8 cellular contexts compared by ENCODE assay signal in genomic region chr9:128412120-128412790, GRCh38. TPM values are rescaled to one million over a fixed set of nuclear protein-coding genes. Genes with fewer than 3 reads are reported as not detected.
DNase-seq lines count a peak whose midpoint lies in the region; ATAC-seq and TF ChIP-seq lines count a peak whose summit lies in the region.

No MANE protein-coding gene starts in this region.

- no peaks in the 10 kb centered on the region for H3K36me3 ChIP-seq in H7 (replicated peaks; ENCODE audit: control insufficient read depth, insufficient read depth, low read length)
- H3K36me3 ChIP-seq in NT2/D1 (ENCODE audit: insufficient read depth, insufficient read length, low read length), result no peaks in the 10 kb centered on the region
- no peaks in the 10 kb centered on the region for H3K36me3 ChIP-seq in gastroesophageal sphincter

- intact Hi-C loops in activated T-helper 2 cell treated with anti-CD3 and anti-CD28 coated beads, Interferon-gamma antibody, Interleukin-2, Interleukin-4, amounts not matched to agents 10 μg/mL and 5 μg/mL and 100 μg/mL, durations not matched to agents 14 hours and 24 hours and 36 hours (cut with micrococcal nuclease), result loop anchor here (1.0 to 10.0 kb wide), 2 partner anchors 50 to 117 kb away; no protein-coding TSS in a partner anchor
- intact Hi-C loops in posterior cingulate gyrus (cut with DNase I), result loop anchor here (1.0 to 5.0 kb wide), 2 partner anchors 50 to 115 kb away; no protein-coding TSS in a partner anchor

- no peak overlapping the region for H3K9ac ChIP-seq in NT2/D1 (ENCODE audit: insufficient read length, low read depth)

- H3K4me1 ChIP-seq in NT2/D1 (ENCODE audit: insufficient read depth, insufficient read length) (peaks cover 26% of the 10 kb centered on the region), gastroesophageal sphincter (peaks cover 0 to 9% (median 0%) of the 10 kb centered on the region in 3 donors)

- no peak overlapping the region for H3K4me3 Mint-ChIP-seq in activated T-helper 2 cell treated with anti-CD3 and anti-CD28 coated beads, Interferon-gamma antibody, Interleukin-2, Interleukin-4, amounts not matched to agents 10 μg/mL and 5 μg/mL and 100 μg/mL, durations not matched to agents 14 hours and 24 hours and 36 hours (ENCODE audit: low read depth)

- peaks cover 53% of the 10 kb centered on the region for H3K27me3 Mint-ChIP-seq in activated T-helper 2 cell treated with anti-CD3 and anti-CD28 coated beads, Interferon-gamma antibody, Interleukin-2, Interleukin-4, amounts not matched to agents 10 μg/mL and 5 μg/mL and 100 μg/mL, durations not matched to agents 14 hours and 24 hours and 36 hours (ENCODE audit: low read depth)

- DNase-seq in AG20443 (ENCODE audit: low spot score), result peak; percentile 46
- peak; percentile 95 for DNase-seq in H7
- peak; percentile 89 for DNase-seq in NT2/D1 (ENCODE audit: low read depth, low spot score)
- DNase-seq in activated T-helper 2 cell treated with anti-CD3 and anti-CD28 coated beads, Interferon-gamma antibody, Interleukin-2, Interleukin-4, amounts not matched to agents 10 μg/mL and 5 μg/mL and 100 μg/mL, durations not matched to agents 14 hours and 24 hours and 36 hours (ENCODE audit: low spot score), result peak; percentile 25
- peak; percentile 76 to 99 (median 92) for DNase-seq in posterior cingulate gyrus
- DNase-seq in mesenteric fat pad (ENCODE audit: low spot score), result no peak
- DNase-seq in NCI-H187 (lab: John Stamatoyannopoulos, UW), result no peak

- no peak overlapping the region for H3K27ac Mint-ChIP-seq in activated T-helper 2 cell treated with anti-CD3 and anti-CD28 coated beads, Interferon-gamma antibody, Interleukin-2, Interleukin-4, amounts not matched to agents 10 μg/mL and 5 μg/mL and 100 μg/mL, durations not matched to agents 14 hours and 24 hours and 36 hours

- H3K9me3 Mint-ChIP-seq in activated T-helper 2 cell treated with anti-CD3 and anti-CD28 coated beads, Interferon-gamma antibody, Interleukin-2, Interleukin-4, amounts not matched to agents 10 μg/mL and 5 μg/mL and 100 μg/mL, durations not matched to agents 14 hours and 24 hours and 36 hours, result no peaks in the 10 kb centered on the region

- H3K4me1 Mint-ChIP-seq in activated T-helper 2 cell treated with anti-CD3 and anti-CD28 coated beads, Interferon-gamma antibody, Interleukin-2, Interleukin-4, amounts not matched to agents 10 μg/mL and 5 μg/mL and 100 μg/mL, durations not matched to agents 14 hours and 24 hours and 36 hours (ENCODE audit: low read depth), result peaks cover 8% of the 10 kb centered on the region

- H3K27ac ChIP-seq in gastroesophageal sphincter, result no peak overlapping the region

- TF ChIP-seq POLR2A in gastroesophageal sphincter (IDR thresholded peaks at IDR 0.05), result no peak

- H3K4me3 ChIP-seq in H7 (ENCODE audit: insufficient read depth, low read depth, low read length) (no peak overlapping the region), NT2/D1 (ENCODE audit: insufficient read length, low read depth) (no peak overlapping the region), gastroesophageal sphincter (no peak overlapping the region)

- peaks cover 46% of the 10 kb centered on the region for H3K27me3 ChIP-seq in H7 (ENCODE audit: control insufficient read depth, insufficient read depth, low read length)
- peaks cover 50% of the 10 kb centered on the region for H3K27me3 ChIP-seq in NT2/D1 (ENCODE audit: insufficient read depth, insufficient read length)
- H3K27me3 ChIP-seq in gastroesophageal sphincter, result peaks cover 80% of the 10 kb centered on the region

- H3K36me3 Mint-ChIP-seq in activated T-helper 2 cell treated with anti-CD3 and anti-CD28 coated beads, Interferon-gamma antibody, Interleukin-2, Interleukin-4, amounts not matched to agents 10 μg/mL and 5 μg/mL and 100 μg/mL, durations not matched to agents 14 hours and 24 hours and 36 hours (ENCODE audit: low read depth), result no peaks in the 10 kb centered on the region

- peak in 3 of 4 experiments; percentile 42 to 55 (median 47) for TF ChIP-seq CTCF in gastroesophageal sphincter (IDR thresholded peaks at IDR 0.05)

- ATAC-seq in gastroesophageal sphincter, result no peak

- no peaks in the 10 kb centered on the region for H3K9me3 ChIP-seq in NT2/D1 (ENCODE audit: insufficient read depth, low read length)
- H3K9me3 ChIP-seq in gastroesophageal sphincter, result no peaks in the 10 kb centered on the region

- WGBS in gastroesophageal sphincter (ENCODE audit: low coverage in 1 of 2), 2 donors, result 12% methylated on average over 5 of the region's 13 CpGs; no CpG with 5 or more reads in 1 of the 2 donors

- no peak for TF ChIP-seq EP300 in gastroesophageal sphincter (IDR thresholded peaks at IDR 0.05)

RNA-seq across cellular contexts. Expression of gene CERCAM, which starts 8.4 kb away (rescaled TPM):
- total RNA-seq in H7 (2014; rRNA removed; shearing (Covaris generic)), result 12.6 and 15.5 TPM in 2 replicates
- total RNA-seq in activated T-helper 2 cell treated with anti-CD3 and anti-CD28 coated beads, Interferon-gamma antibody, Interleukin-2, Interleukin-4, amounts not matched to agents 10 μg/mL and 5 μg/mL and 100 μg/mL, durations not matched to agents 14 hours and 24 hours and 36 hours, result 8.2 and 9.3 TPM in 2 replicates
- total RNA-seq in gastroesophageal sphincter (10 to 100 TPM; 18.0 to 30.0 (median 28.1) TPM), mesenteric fat pad (46.0 TPM)

RNA-seq across cellular contexts. Expression of gene URM1, which starts 41.1 kb away (rescaled TPM):
- total RNA-seq in H7 (2014; rRNA removed; shearing (Covaris generic)), result 74.3 and 99.6 TPM in 2 replicates
- 78.6 and 78.7 TPM in 2 replicates for total RNA-seq in activated T-helper 2 cell treated with anti-CD3 and anti-CD28 coated beads, Interferon-gamma antibody, Interleukin-2, Interleukin-4, amounts not matched to agents 10 μg/mL and 5 μg/mL and 100 μg/mL, durations not matched to agents 14 hours and 24 hours and 36 hours
- 10 to 100 TPM; 20.5 to 46.8 (median 30.2) TPM for total RNA-seq in gastroesophageal sphincter
- 55.7 TPM for total RNA-seq in mesenteric fat pad

RNA-seq across cellular contexts. Expression of gene ODF2, which starts 43.6 kb away (rescaled TPM):
- total RNA-seq in H7 (2014; rRNA removed; shearing (Covaris generic)), result 12.0 and 15.8 TPM in 2 replicates
- total RNA-seq in activated T-helper 2 cell treated with anti-CD3 and anti-CD28 coated beads, Interferon-gamma antibody, Interleukin-2, Interleukin-4, amounts not matched to agents 10 μg/mL and 5 μg/mL and 100 μg/mL, durations not matched to agents 14 hours and 24 hours and 36 hours, result 61.5 and 64.4 TPM in 2 replicates
- total RNA-seq in gastroesophageal sphincter (10 to 100 TPM; 19.7 to 30.1 (median 26.9) TPM), mesenteric fat pad (18.6 TPM)

Comparison
In these comparisons a context has a peak if more than half of its experiments do, and no peak if none do; other contexts are left out.
1. DNase-seq: peak in AG20443 (single experiment), H7 (single experiment), NT2/D1 (single experiment), activated T-helper 2 cell treated with anti-CD3 and anti-CD28 coated beads, Interferon-gamma antibody, Interleukin-2, Interleukin-4, amounts not matched to agents 10 μg/mL and 5 μg/mL and 100 μg/mL, durations not matched to agents 14 hours and 24 hours and 36 hours (single experiment) and posterior cingulate gyrus (10 of 10); none in mesenteric fat pad (single experiment) and NCI-H187 (0 of 2).